8 cellular contexts compared by ENCODE assay signal in the genomic region with DNA sequence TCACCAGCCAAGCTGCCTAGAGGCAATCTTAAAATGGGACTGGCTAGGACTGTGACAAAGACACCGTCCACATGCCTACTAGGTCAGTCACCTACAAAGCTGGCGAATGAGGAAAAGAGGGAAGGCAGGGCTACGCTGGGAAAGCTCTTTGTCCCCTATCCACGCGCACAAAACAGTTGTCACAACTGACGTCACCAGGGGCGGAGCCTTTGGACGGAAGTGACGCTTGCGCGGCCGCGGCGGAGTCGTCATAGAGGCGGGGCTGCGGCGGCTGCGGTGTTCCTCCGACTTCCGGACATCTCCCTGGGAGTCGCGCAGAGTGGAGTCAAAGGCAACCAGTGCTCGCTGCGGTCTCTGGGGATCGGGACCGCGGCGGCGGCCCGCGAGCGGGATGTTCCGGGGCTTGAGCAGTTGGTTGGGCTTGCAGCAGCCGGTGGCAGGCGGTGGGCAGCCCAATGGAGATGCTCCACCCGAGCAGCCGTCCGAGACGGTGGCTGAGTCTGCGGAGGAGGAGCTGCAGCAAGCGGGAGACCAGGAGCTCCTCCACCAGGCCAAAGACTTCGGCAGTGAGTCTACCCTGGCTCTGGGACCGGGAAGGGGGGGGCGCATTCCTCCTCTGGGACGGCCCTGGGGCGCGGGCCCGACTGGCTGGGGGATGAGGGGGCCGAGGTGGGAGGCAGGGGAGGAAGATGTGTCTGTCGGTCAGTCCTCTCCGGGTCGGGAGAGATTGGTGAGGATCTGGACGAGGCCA. TPM values are rescaled to one million over a fixed set of nuclear protein-coding genes. Genes with fewer than 3 reads are reported as not detected.
DNase-seq lines count a peak whose midpoint lies in the region; ATAC-seq and TF ChIP-seq lines count a peak whose summit lies in the region.

A gene with protein sequence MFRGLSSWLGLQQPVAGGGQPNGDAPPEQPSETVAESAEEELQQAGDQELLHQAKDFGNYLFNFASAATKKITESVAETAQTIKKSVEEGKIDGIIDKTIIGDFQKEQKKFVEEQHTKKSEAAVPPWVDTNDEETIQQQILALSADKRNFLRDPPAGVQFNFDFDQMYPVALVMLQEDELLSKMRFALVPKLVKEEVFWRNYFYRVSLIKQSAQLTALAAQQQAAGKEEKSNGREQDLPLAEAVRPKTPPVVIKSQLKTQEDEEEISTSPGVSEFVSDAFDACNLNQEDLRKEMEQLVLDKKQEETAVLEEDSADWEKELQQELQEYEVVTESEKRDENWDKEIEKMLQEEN (plus strand): TSS at position 279 of the 751 bp plus-strand sequence. CDS start 113 bp downstream, at position 392.

- peak; percentile 100 for ATAC-seq in GM19328 (IDR thresholded peaks at IDR 0.05; ENCODE audit: unreplicated experiment)
- ATAC-seq in HG03520 (IDR thresholded peaks at IDR 0.05; ENCODE audit: unreplicated experiment), result peak; percentile 99
- peak; percentile 93 for ATAC-seq in left colon

- H3K4me3 ChIP-seq in BJ (ENCODE audit: low read depth, low read length), result peak within 1 kb of the TSS; percentile 75
- H3K4me3 ChIP-seq in coronary artery, result peak within 1 kb of the TSS; percentile 93

- TF ChIP-seq CTCF in BJ (IDR thresholded peaks at IDR 0.05; ENCODE audit: insufficient read depth, low read depth, low read length), result no peak
- TF ChIP-seq CTCF in coronary artery (IDR thresholded peaks at IDR 0.05), result no peak

- H3K36me3 Mint-ChIP-seq in activated CD4-positive, alpha-beta T cell treated with anti-CD3 and anti-CD28 coated beads, Interleukin-2, amount 10 ng/mL, durations not matched to agents 7 days and 5 days (ENCODE audit: low read depth), result no peaks in the 10 kb centered on the region

- POLR2A ChIA-PET in BJ (lab: Charles Lee), result no interaction called here
- POLR2A ChIA-PET in activated CD4-positive, alpha-beta T cell treated with anti-CD3 and anti-CD28 coated beads, Interleukin-2, amount 10 ng/mL, durations not matched to agents 7 days and 5 days (lab: Charles Lee), result no interaction called here

- intact Hi-C loops in left colon (cut with DNase I, micrococcal nuclease), result no loop called here

- peak within 1 kb of the TSS; percentile 98 for H3K27ac Mint-ChIP-seq in activated CD4-positive, alpha-beta T cell treated with anti-CD3 and anti-CD28 coated beads, Interleukin-2, amount 10 ng/mL, durations not matched to agents 7 days and 5 days

- H3K36me3 ChIP-seq in BJ (ENCODE audit: control insufficient read depth, insufficient read depth, low read length), result no peaks in the 10 kb centered on the region

- no peaks in the 10 kb centered on the region for H3K27me3 ChIP-seq in BJ (ENCODE audit: control insufficient read depth, insufficient read depth, low read length)

- DNase-seq in BJ (ENCODE audit: low read depth) (peak; percentile 68), NCI-H69 (lab: John Stamatoyannopoulos, UW) (peak; percentile 98), coronary artery (ENCODE audit: low spot score) (peak; percentile 100), left colon (peak; percentile 97 to 99)
- peak; percentile 90 for DNase-seq in activated CD4-positive, alpha-beta T cell treated with anti-CD3 and anti-CD28 coated beads, Interleukin-2, amount 10 ng/mL, durations not matched to agents 7 days and 5 days
- peak; percentile 88 for DNase-seq in stimulated activated CD4-positive, alpha-beta T cell treated with anti-CD3 and anti-CD28 coated beads, Interleukin-1b, Interleukin-23, amount 100 ng/mL, for 48 hours

- no peaks in the 10 kb centered on the region for H3K9me3 Mint-ChIP-seq in activated CD4-positive, alpha-beta T cell treated with anti-CD3 and anti-CD28 coated beads, Interleukin-2, amount 10 ng/mL, durations not matched to agents 7 days and 5 days

- H3K27me3 Mint-ChIP-seq in activated CD4-positive, alpha-beta T cell treated with anti-CD3 and anti-CD28 coated beads, Interleukin-2, amount 10 ng/mL, durations not matched to agents 7 days and 5 days, result no peaks in the 10 kb centered on the region

- CTCF ChIA-PET in BJ (lab: Yijun Ruan, JAX), result no interaction called here
- CTCF ChIA-PET in activated CD4-positive, alpha-beta T cell treated with anti-CD3 and anti-CD28 coated beads, Interleukin-2, amount 10 ng/mL, durations not matched to agents 7 days and 5 days (lab: Charles Lee), result interaction anchor here (0.6 kb wide), 2 partner anchors 102 to 1706 kb away, joined by 3 read pairs; a partner anchor contains a TSS

- peak within 1 kb of the TSS; percentile 93 to 96 for H3K27ac ChIP-seq in coronary artery

- peaks cover 24% of the 10 kb centered on the region for H3K4me1 Mint-ChIP-seq in activated CD4-positive, alpha-beta T cell treated with anti-CD3 and anti-CD28 coated beads, Interleukin-2, amount 10 ng/mL, durations not matched to agents 7 days and 5 days

- H3K4me3 Mint-ChIP-seq in activated CD4-positive, alpha-beta T cell treated with anti-CD3 and anti-CD28 coated beads, Interleukin-2, amount 10 ng/mL, durations not matched to agents 7 days and 5 days, result peak within 1 kb of the TSS; percentile 87

RNA-seq across cellular contexts. Expression of the gene that starts here (rescaled TPM):
- 7.3 and 11.2 TPM in 2 replicates for polyA plus RNA-seq in BJ (2011; rRNA removed)
- polyA minus RNA-seq in BJ (2011; rRNA and poly(A)+ RNA removed), result 6.3 and 6.8 TPM in 2 replicates
- total RNA-seq in activated CD4-positive, alpha-beta T cell treated with anti-CD3 and anti-CD28 coated beads, Interleukin-2, amount 10 ng/mL, durations not matched to agents 7 days and 5 days, result 10 to 100 TPM; 14.1 to 15.7 TPM
- 10 to 100 TPM; 50.4 to 52.0 TPM for total RNA-seq in left colon

Comparison
In these comparisons a context has a peak if more than half of its experiments do, and no peak if none do; other contexts are left out.
1. Peak in every context shown above with its lines: DNase-seq, ATAC-seq, H3K4me3 ChIP-seq and H3K27ac ChIP-seq.